ENCODE assay signal across 1 cellular context in genomic region chr16:8567355-8568230, GRCh38.
TF ChIP-seq lines count a peak whose summit lies in the region.

No MANE protein-coding gene starts in this region.

TF ChIP-seq in HepG2, 621 proteins besides CTCF, POLR2A, EP300 and RAD21 (continued from another document and continues in another):
- TF ChIP-seq GPBP1L1 (CRISPR knock-in tag; IDR thresholded peaks at IDR 0.05) = no peak
- TF ChIP-seq CBX5 (CRISPR knock-in tag; IDR thresholded peaks at IDR 0.05; ENCODE audit: borderline replicate concordance) = peak; percentile 96
- no peak for TF ChIP-seq ZNF816 (CRISPR knock-in tag; IDR thresholded peaks at IDR 0.05; ENCODE audit: borderline replicate concordance)
- TF ChIP-seq KDM5B (CRISPR knock-in tag; IDR thresholded peaks at IDR 0.05; ENCODE audit: borderline replicate concordance) = peak; percentile 72; the same call in 1 of the 2 replicates
- no peak for TF ChIP-seq THAP8 (CRISPR knock-in tag; IDR thresholded peaks at IDR 0.05; ENCODE audit: borderline replicate concordance)
- no peak; the same call in 1 of the 2 replicates for TF ChIP-seq USF2 (IDR thresholded peaks at IDR 0.05; ENCODE audit: low read depth, low read length)
- no peak for TF ChIP-seq USF2 (CRISPR knock-in tag; IDR thresholded peaks at IDR 0.05; ENCODE audit: borderline replicate concordance)
- no peak for TF ChIP-seq SNAI1 (CRISPR knock-in tag; IDR thresholded peaks at IDR 0.05; ENCODE audit: borderline replicate concordance)
- no peak for TF ChIP-seq MAF1 (CRISPR knock-in tag; IDR thresholded peaks at IDR 0.05; ENCODE audit: borderline replicate concordance)
- no peak for TF ChIP-seq NBN (conservative IDR thresholded peaks at IDR 0.05)
- TF ChIP-seq MYC (CRISPR knock-in tag; IDR thresholded peaks at IDR 0.05; ENCODE audit: borderline replicate concordance) = 0 out of 2 replicates have a peak, but pooled peaks have one; percentile 51
- TF ChIP-seq BATF2 (CRISPR knock-in tag; IDR thresholded peaks at IDR 0.05) = no peak
- TF ChIP-seq ZNF615 (CRISPR knock-in tag; IDR thresholded peaks at IDR 0.05; ENCODE audit: borderline replicate concordance) = peak; percentile 54; the same call in 1 of the 2 replicates
- TF ChIP-seq RXRB (CRISPR knock-in tag; IDR thresholded peaks at IDR 0.05; ENCODE audit: borderline replicate concordance) = peak; percentile 63; the same call in 1 of the 2 replicates
- TF ChIP-seq MYPOP (CRISPR knock-in tag; IDR thresholded peaks at IDR 0.05) = peak; percentile 89; the same call in 1 of the 2 replicates
- TF ChIP-seq ZNF510 (CRISPR knock-in tag; IDR thresholded peaks at IDR 0.05; ENCODE audit: low read depth) = no peak
- no peak for TF ChIP-seq LCORL (IDR thresholded peaks at IDR 0.05)
- peak; percentile 86 for TF ChIP-seq LCORL (CRISPR knock-in tag; IDR thresholded peaks at IDR 0.05)
- TF ChIP-seq PAWR (CRISPR knock-in tag; IDR thresholded peaks at IDR 0.05; ENCODE audit: borderline replicate concordance) = no peak
- no peak for TF ChIP-seq HNRNPUL1 (IDR thresholded peaks at IDR 0.05; ENCODE audit: low read depth, low read length)
- peak; percentile 83 for TF ChIP-seq ZFP36 (IDR thresholded peaks at IDR 0.05; ENCODE audit: borderline replicate concordance, low read depth, low read length, partially characterized antibody)
- TF ChIP-seq GATAD2A (CRISPR knock-in tag; IDR thresholded peaks at IDR 0.05) = peak; percentile 74
- no peak for TF ChIP-seq SNAPC2 (CRISPR knock-in tag; IDR thresholded peaks at IDR 0.05)
- TF ChIP-seq ZNF841 (CRISPR knock-in tag; IDR thresholded peaks at IDR 0.05; ENCODE audit: borderline replicate concordance) = no peak
- TF ChIP-seq PTBP1 (IDR thresholded peaks at IDR 0.05; ENCODE audit: low read depth, low read length, poor library complexity, severe bottlenecking) = no peak
- no peak for TF ChIP-seq KDM6A (CRISPR knock-in tag; IDR thresholded peaks at IDR 0.05; ENCODE audit: low read depth)
- TF ChIP-seq ZNF776 (CRISPR knock-in tag; IDR thresholded peaks at IDR 0.05) = peak; percentile 40; the same call in 1 of the 2 replicates
- no peak for TF ChIP-seq IKZF1 (IDR thresholded peaks at IDR 0.05)
- peak; percentile 84 for TF ChIP-seq RELA (CRISPR knock-in tag; IDR thresholded peaks at IDR 0.05)
- no peak for TF ChIP-seq IRF9 (CRISPR knock-in tag; IDR thresholded peaks at IDR 0.05; ENCODE audit: borderline replicate concordance)
- no peak for TF ChIP-seq ZZZ3 (CRISPR knock-in tag; IDR thresholded peaks at IDR 0.05; ENCODE audit: borderline replicate concordance)
- TF ChIP-seq RFX3 (CRISPR knock-in tag; IDR thresholded peaks at IDR 0.05) = no peak
- peak; percentile 88; the same call in 1 of the 2 replicates for TF ChIP-seq FOXK1 (CRISPR knock-in tag; IDR thresholded peaks at IDR 0.05; ENCODE audit: borderline replicate concordance, low read depth)
- TF ChIP-seq ZNF639 (CRISPR knock-in tag; conservative IDR thresholded peaks at IDR 0.05) = 0 out of 2 replicates have a peak, but pooled peaks have one; percentile 36
- peak; percentile 51; the same call in 1 of the 2 replicates for TF ChIP-seq PATZ1 (CRISPR knock-in tag; IDR thresholded peaks at IDR 0.05)
- TF ChIP-seq MIXL1 (CRISPR knock-in tag; IDR thresholded peaks at IDR 0.05) = peak; percentile 98
- TF ChIP-seq ZNF576 (CRISPR knock-in tag; IDR thresholded peaks at IDR 0.05) = no peak
- TF ChIP-seq ZNF556 (CRISPR knock-in tag; IDR thresholded peaks at IDR 0.05; ENCODE audit: borderline replicate concordance) = peak; percentile 43; the same call in 1 of the 2 replicates
- TF ChIP-seq ZNF235 (CRISPR knock-in tag; IDR thresholded peaks at IDR 0.05; ENCODE audit: borderline replicate concordance) = 0 out of 2 replicates have a peak, but pooled peaks have one; percentile 13
- no peak for TF ChIP-seq SRSF1 (optimal IDR thresholded peaks at IDR 0.05; ENCODE audit: low read depth, low read length)
- TF ChIP-seq MXD4 (CRISPR knock-in tag; IDR thresholded peaks at IDR 0.05) = peak; percentile 44; the same call in 1 of the 2 replicates
- peak; percentile 98 for TF ChIP-seq ZNF124 (CRISPR knock-in tag; IDR thresholded peaks at IDR 0.05)
- peak; percentile 34; the same call in 1 of the 2 replicates for TF ChIP-seq HCFC1 (IDR thresholded peaks at IDR 0.05; ENCODE audit: low read depth, low read length)
- TF ChIP-seq ZNF282 (IDR thresholded peaks at IDR 0.05; ENCODE audit: partially characterized antibody) = no peak
- no peak for TF ChIP-seq SMARCC2 (IDR thresholded peaks at IDR 0.05)
- TF ChIP-seq ZBTB33 (CRISPR knock-in tag; IDR thresholded peaks at IDR 0.05) = peak; percentile 76; the same call in 1 of the 2 replicates
- peak; percentile 70 for TF ChIP-seq POGZ (CRISPR knock-in tag; IDR thresholded peaks at IDR 0.05)
- peak; percentile 53; the same call in 1 of the 2 replicates for TF ChIP-seq ZNF619 (CRISPR knock-in tag; IDR thresholded peaks at IDR 0.05)
- no peak for TF ChIP-seq JUND (CRISPR knock-in tag; IDR thresholded peaks at IDR 0.05)
- TF ChIP-seq ZFP37 (CRISPR knock-in tag; IDR thresholded peaks at IDR 0.05; ENCODE audit: borderline replicate concordance) = peak; percentile 64; the same call in 1 of the 2 replicates
- peak; percentile 72; the same call in 1 of the 3 replicates for TF ChIP-seq MXI1 (IDR thresholded peaks at IDR 0.05; ENCODE audit: borderline replicate concordance, low read depth, low read length)
- TF ChIP-seq ZNF292 (CRISPR knock-in tag; IDR thresholded peaks at IDR 0.05; ENCODE audit: borderline replicate concordance, low read depth) = peak; percentile 63; the same call in 1 of the 2 replicates
- no peak for TF ChIP-seq EZH2 (conservative IDR thresholded peaks at IDR 0.05; ENCODE audit: low read depth, low read length)
- TF ChIP-seq ZNF253 (CRISPR knock-in tag; IDR thresholded peaks at IDR 0.05; ENCODE audit: borderline replicate concordance) = no peak
- peak; percentile 54; the same call in 1 of the 2 replicates for TF ChIP-seq ZBTB25 (CRISPR knock-in tag; IDR thresholded peaks at IDR 0.05)
- 0 out of 2 replicates have a peak, but pooled peaks have one; percentile 49 for TF ChIP-seq RNF2 (conservative IDR thresholded peaks at IDR 0.05; ENCODE audit: low read depth)
- TF ChIP-seq MIER2 (CRISPR knock-in tag; IDR thresholded peaks at IDR 0.05) = peak; percentile 78
- 0 out of 2 replicates have a peak, but pooled peaks have one; percentile 22 for TF ChIP-seq ZNF572 (CRISPR knock-in tag; IDR thresholded peaks at IDR 0.05)
